Comparison of ENCODE assay signal across 1 cellular context in genomic region chr1:37557402-37557801, GRCh38.
TF ChIP-seq lines count a peak whose summit lies in the region.

No MANE protein-coding gene starts in this region.

TF ChIP-seq in H1, 55 proteins besides CTCF, POLR2A, EP300 and RAD21:
- TF ChIP-seq JUND (IDR thresholded peaks at IDR 0.05; ENCODE audit: low read length) = no peak
- no peak for TF ChIP-seq PHF8 (conservative IDR thresholded peaks at IDR 0.05; ENCODE audit: low read depth, low read length)
- no peak for TF ChIP-seq RNF2 (IDR thresholded peaks at IDR 0.05; ENCODE audit: borderline replicate concordance, low read depth, low read length, missing control alignments, poor library complexity, severe bottlenecking)
- no peak for TF ChIP-seq KDM5A (IDR thresholded peaks at IDR 0.05; ENCODE audit: low read length)
- TF ChIP-seq KDM1A (IDR thresholded peaks at IDR 0.05; ENCODE audit: borderline replicate concordance, low read length) = no peak
- TF ChIP-seq SIRT6 (IDR thresholded peaks at IDR 0.05; ENCODE audit: low read length) = no peak
- TF ChIP-seq BRCA1 (IDR thresholded peaks at IDR 0.05; ENCODE audit: low read depth, low read length) = no peak
- TF ChIP-seq BCL11A (IDR thresholded peaks at IDR 0.05; ENCODE audit: low read depth in 2 of 2, low read length in 2 of 2) = no peak
